Comparison of ENCODE assay signal across 1 cellular context in the genomic region with DNA sequence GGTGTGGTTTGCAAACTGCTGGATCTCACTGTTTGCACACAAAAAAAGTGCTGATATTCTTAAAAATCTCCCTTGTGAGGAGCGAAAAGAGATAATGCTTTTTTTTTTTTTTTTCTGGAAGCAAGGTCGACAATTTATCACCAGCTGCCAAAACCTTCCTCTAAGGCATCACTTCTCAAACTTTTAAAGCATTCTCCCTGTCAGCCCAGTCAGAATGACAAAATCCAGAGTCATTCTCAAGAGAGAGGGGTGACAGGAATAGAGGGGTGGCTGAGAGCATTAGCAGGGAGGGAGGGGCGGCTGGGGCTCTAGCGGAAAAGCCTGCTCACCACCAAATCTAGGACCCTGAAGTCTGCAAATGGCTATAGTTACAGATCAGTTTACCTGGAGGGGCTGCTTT.
A peak's percentile ranks its signal among the peaks of the same experiment; 100 is the strongest.
TF ChIP-seq lines count a peak whose summit lies in the region.

No MANE protein-coding gene starts in this region.

TF ChIP-seq in K562, 482 proteins besides CTCF, POLR2A, EP300 and RAD21 (continued from another document):
- TF ChIP-seq, protein P1, sequence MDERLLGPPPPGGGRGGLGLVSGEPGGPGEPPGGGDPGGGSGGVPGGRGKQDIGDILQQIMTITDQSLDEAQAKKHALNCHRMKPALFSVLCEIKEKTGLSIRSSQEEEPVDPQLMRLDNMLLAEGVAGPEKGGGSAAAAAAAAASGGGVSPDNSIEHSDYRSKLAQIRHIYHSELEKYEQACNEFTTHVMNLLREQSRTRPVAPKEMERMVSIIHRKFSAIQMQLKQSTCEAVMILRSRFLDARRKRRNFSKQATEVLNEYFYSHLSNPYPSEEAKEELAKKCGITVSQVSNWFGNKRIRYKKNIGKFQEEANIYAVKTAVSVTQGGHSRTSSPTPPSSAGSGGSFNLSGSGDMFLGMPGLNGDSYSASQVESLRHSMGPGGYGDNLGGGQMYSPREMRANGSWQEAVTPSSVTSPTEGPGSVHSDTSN (CRISPR knock-in tag; IDR thresholded peaks at IDR 0.05; ENCODE audit: low read depth) = no peak
- TF ChIP-seq, protein P1 (tag; conservative IDR thresholded peaks at IDR 0.05; ENCODE audit: low read depth) = peak; percentile 90
- TF ChIP-seq, protein P2, sequence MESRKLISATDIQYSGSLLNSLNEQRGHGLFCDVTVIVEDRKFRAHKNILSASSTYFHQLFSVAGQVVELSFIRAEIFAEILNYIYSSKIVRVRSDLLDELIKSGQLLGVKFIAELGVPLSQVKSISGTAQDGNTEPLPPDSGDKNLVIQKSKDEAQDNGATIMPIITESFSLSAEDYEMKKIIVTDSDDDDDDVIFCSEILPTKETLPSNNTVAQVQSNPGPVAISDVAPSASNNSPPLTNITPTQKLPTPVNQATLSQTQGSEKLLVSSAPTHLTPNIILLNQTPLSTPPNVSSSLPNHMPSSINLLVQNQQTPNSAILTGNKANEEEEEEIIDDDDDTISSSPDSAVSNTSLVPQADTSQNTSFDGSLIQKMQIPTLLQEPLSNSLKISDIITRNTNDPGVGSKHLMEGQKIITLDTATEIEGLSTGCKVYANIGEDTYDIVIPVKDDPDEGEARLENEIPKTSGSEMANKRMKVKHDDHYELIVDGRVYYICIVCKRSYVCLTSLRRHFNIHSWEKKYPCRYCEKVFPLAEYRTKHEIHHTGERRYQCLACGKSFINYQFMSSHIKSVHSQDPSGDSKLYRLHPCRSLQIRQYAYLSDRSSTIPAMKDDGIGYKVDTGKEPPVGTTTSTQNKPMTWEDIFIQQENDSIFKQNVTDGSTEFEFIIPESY (CRISPR knock-in tag; IDR thresholded peaks at IDR 0.05) = no peak
- TF ChIP-seq TCF3 (CRISPR knock-in tag; IDR thresholded peaks at IDR 0.05) = no peak
- TF ChIP-seq SNIP1 (IDR thresholded peaks at IDR 0.05; ENCODE audit: low read depth) = no peak
- no peak for TF ChIP-seq KDM2B (CRISPR knock-in tag; IDR thresholded peaks at IDR 0.05)
- TF ChIP-seq, protein P3, sequence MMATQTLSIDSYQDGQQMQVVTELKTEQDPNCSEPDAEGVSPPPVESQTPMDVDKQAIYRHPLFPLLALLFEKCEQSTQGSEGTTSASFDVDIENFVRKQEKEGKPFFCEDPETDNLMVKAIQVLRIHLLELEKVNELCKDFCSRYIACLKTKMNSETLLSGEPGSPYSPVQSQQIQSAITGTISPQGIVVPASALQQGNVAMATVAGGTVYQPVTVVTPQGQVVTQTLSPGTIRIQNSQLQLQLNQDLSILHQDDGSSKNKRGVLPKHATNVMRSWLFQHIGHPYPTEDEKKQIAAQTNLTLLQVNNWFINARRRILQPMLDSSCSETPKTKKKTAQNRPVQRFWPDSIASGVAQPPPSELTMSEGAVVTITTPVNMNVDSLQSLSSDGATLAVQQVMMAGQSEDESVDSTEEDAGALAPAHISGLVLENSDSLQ (IDR thresholded peaks at IDR 0.05) = peak; percentile 53
- no peak for TF ChIP-seq ZNF583 (CRISPR knock-in tag; IDR thresholded peaks at IDR 0.05)
- no peak for TF ChIP-seq NR2C2 (CRISPR knock-in tag; IDR thresholded peaks at IDR 0.05)
- TF ChIP-seq NR2C2 (tag; IDR thresholded peaks at IDR 0.05) = no peak
- no peak for TF ChIP-seq GABPA (tag; conservative IDR thresholded peaks at IDR 0.05; ENCODE audit: low read depth)
- TF ChIP-seq, protein P4, sequence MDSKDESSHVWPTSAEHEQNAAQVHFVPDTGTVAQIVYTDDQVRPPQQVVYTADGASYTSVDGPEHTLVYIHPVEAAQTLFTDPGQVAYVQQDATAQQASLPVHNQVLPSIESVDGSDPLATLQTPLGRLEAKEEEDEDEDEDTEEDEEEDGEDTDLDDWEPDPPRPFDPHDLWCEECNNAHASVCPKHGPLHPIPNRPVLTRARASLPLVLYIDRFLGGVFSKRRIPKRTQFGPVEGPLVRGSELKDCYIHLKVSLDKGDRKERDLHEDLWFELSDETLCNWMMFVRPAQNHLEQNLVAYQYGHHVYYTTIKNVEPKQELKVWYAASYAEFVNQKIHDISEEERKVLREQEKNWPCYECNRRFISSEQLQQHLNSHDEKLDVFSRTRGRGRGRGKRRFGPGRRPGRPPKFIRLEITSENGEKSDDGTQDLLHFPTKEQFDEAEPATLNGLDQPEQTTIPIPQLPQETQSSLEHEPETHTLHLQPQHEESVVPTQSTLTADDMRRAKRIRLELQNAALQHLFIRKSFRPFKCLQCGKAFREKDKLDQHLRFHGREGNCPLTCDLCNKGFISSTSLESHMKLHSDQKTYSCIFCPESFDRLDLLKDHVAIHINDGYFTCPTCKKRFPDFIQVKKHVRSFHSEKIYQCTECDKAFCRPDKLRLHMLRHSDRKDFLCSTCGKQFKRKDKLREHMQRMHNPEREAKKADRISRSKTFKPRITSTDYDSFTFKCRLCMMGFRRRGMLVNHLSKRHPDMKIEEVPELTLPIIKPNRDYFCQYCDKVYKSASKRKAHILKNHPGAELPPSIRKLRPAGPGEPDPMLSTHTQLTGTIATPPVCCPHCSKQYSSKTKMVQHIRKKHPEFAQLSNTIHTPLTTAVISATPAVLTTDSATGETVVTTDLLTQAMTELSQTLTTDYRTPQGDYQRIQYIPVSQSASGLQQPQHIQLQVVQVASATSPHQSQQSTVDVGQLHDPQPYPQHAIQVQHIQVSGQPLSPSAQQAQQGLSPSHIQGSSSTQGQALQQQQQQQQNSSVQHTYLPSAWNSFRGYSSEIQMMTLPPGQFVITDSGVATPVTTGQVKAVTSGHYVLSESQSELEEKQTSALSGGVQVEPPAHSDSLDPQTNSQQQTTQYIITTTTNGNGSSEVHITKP (IDR thresholded peaks at IDR 0.05; ENCODE audit: partially characterized antibody) = no peak
- TF ChIP-seq KLF10 (CRISPR knock-in tag; IDR thresholded peaks at IDR 0.05) = no peak
- TF ChIP-seq SREBF1 (IDR thresholded peaks at IDR 0.05; ENCODE audit: borderline replicate concordance, low read depth, low read length) = no peak
- no peak for TF ChIP-seq SAFB (IDR thresholded peaks at IDR 0.05; ENCODE audit: borderline replicate concordance, low read depth, low read length)
- TF ChIP-seq TCF7L2 (IDR thresholded peaks at IDR 0.05; ENCODE audit: low read depth, low read length) = no peak
- TF ChIP-seq, protein P5, sequence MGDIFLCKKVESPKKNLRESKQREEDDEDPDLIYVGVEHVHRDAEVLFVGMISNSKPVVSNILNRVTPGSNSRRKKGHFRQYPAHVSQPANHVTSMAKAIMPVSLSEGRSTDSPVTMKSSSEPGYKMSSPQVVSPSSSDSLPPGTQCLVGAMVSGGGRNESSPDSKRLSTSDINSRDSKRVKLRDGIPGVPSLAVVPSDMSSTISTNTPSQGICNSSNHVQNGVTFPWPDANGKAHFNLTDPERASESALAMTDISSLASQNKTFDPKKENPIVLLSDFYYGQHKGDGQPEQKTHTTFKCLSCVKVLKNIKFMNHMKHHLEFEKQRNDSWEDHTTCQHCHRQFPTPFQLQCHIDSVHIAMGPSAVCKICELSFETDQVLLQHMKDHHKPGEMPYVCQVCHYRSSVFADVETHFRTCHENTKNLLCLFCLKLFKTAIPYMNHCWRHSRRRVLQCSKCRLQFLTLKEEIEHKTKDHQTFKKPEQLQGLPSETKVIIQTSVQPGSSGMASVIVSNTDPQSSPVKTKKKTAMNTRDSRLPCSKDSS (IDR thresholded peaks at IDR 0.05; ENCODE audit: low read depth, partially characterized antibody) = no peak
- TF ChIP-seq, protein P6, sequence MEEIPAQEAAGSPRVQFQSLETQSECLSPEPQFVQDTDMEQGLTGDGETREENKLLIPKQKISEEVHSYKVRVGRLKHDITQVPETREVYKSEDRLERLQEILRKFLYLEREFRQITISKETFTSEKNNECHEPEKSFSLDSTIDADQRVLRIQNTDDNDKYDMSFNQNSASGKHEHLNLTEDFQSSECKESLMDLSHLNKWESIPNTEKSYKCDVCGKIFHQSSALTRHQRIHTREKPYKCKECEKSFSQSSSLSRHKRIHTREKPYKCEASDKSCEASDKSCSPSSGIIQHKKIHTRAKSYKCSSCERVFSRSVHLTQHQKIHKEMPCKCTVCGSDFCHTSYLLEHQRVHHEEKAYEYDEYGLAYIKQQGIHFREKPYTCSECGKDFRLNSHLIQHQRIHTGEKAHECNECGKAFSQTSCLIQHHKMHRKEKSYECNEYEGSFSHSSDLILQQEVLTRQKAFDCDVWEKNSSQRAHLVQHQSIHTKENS (CRISPR knock-in tag; IDR thresholded peaks at IDR 0.05) = no peak
- TF ChIP-seq, protein P7, sequence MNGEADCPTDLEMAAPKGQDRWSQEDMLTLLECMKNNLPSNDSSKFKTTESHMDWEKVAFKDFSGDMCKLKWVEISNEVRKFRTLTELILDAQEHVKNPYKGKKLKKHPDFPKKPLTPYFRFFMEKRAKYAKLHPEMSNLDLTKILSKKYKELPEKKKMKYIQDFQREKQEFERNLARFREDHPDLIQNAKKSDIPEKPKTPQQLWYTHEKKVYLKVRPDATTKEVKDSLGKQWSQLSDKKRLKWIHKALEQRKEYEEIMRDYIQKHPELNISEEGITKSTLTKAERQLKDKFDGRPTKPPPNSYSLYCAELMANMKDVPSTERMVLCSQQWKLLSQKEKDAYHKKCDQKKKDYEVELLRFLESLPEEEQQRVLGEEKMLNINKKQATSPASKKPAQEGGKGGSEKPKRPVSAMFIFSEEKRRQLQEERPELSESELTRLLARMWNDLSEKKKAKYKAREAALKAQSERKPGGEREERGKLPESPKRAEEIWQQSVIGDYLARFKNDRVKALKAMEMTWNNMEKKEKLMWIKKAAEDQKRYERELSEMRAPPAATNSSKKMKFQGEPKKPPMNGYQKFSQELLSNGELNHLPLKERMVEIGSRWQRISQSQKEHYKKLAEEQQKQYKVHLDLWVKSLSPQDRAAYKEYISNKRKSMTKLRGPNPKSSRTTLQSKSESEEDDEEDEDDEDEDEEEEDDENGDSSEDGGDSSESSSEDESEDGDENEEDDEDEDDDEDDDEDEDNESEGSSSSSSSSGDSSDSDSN (IDR thresholded peaks at IDR 0.05; ENCODE audit: borderline replicate concordance in 1 of 2, low read depth in 2 of 2, low read length in 2 of 2) = no peak
- TF ChIP-seq PHB (CRISPR knock-in tag; IDR thresholded peaks at IDR 0.05) = no peak
- TF ChIP-seq SMARCB1 (IDR thresholded peaks at IDR 0.05; ENCODE audit: insufficient read length, low read depth) = no peak
- peak; percentile 84 for TF ChIP-seq MEIS2 (IDR thresholded peaks at IDR 0.05; ENCODE audit: partially characterized antibody)
- TF ChIP-seq SRSF9 (IDR thresholded peaks at IDR 0.05; ENCODE audit: borderline replicate concordance, low read depth, low read length) = no peak
- no peak for TF ChIP-seq HMG20A (CRISPR knock-in tag; conservative IDR thresholded peaks at IDR 0.05)
- TF ChIP-seq ZNF384 (IDR thresholded peaks at IDR 0.05; ENCODE audit: low read depth, low read length) = peak; percentile 57
- no peak for TF ChIP-seq RBBP5 (IDR thresholded peaks at IDR 0.05; ENCODE audit: borderline replicate concordance, insufficient read depth, low read length, poor library complexity, severe bottlenecking)
- TF ChIP-seq NEUROD1 (IDR thresholded peaks at IDR 0.05; ENCODE audit: borderline replicate concordance, low read depth, low read length, partially characterized antibody) = no peak
- peak; percentile 27; the same call in 1 of the 2 replicates for TF ChIP-seq C11orf30 (IDR thresholded peaks at IDR 0.05; ENCODE audit: low read depth)
- TF ChIP-seq, protein P8, sequence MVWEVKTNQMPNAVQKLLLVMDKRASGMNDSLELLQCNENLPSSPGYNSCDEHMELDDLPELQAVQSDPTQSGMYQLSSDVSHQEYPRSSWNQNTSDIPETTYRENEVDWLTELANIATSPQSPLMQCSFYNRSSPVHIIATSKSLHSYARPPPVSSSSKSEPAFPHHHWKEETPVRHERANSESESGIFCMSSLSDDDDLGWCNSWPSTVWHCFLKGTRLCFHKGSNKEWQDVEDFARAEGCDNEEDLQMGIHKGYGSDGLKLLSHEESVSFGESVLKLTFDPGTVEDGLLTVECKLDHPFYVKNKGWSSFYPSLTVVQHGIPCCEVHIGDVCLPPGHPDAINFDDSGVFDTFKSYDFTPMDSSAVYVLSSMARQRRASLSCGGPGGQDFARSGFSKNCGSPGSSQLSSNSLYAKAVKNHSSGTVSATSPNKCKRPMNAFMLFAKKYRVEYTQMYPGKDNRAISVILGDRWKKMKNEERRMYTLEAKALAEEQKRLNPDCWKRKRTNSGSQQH (CRISPR knock-in tag; IDR thresholded peaks at IDR 0.05) = no peak
- no peak for TF ChIP-seq STAG1 (CRISPR knock-in tag; IDR thresholded peaks at IDR 0.05; ENCODE audit: borderline replicate concordance)
- no peak for TF ChIP-seq FOSL1 (tag; conservative IDR thresholded peaks at IDR 0.05)
- TF ChIP-seq, protein P9, sequence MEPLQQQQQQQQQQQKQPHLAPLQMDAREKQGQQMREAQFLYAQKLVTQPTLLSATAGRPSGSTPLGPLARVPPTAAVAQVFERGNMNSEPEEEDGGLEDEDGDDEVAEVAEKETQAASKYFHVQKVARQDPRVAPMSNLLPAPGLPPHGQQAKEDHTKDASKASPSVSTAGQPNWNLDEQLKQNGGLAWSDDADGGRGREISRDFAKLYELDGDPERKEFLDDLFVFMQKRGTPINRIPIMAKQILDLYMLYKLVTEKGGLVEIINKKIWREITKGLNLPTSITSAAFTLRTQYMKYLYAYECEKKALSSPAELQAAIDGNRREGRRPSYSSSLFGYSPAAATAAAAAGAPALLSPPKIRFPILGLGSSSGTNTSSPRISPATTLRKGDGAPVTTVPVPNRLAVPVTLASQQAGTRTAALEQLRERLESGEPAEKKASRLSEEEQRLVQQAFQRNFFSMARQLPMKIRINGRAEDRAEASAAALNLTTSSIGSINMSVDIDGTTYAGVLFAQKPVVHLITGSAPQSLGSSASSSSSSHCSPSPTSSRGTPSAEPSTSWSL (CRISPR knock-in tag; IDR thresholded peaks at IDR 0.05; ENCODE audit: borderline replicate concordance) = no peak
- no peak for TF ChIP-seq NR1H2 (CRISPR knock-in tag; IDR thresholded peaks at IDR 0.05)
